Comparison of ENCODE assay signal across 8 cellular contexts in the genomic region with DNA sequence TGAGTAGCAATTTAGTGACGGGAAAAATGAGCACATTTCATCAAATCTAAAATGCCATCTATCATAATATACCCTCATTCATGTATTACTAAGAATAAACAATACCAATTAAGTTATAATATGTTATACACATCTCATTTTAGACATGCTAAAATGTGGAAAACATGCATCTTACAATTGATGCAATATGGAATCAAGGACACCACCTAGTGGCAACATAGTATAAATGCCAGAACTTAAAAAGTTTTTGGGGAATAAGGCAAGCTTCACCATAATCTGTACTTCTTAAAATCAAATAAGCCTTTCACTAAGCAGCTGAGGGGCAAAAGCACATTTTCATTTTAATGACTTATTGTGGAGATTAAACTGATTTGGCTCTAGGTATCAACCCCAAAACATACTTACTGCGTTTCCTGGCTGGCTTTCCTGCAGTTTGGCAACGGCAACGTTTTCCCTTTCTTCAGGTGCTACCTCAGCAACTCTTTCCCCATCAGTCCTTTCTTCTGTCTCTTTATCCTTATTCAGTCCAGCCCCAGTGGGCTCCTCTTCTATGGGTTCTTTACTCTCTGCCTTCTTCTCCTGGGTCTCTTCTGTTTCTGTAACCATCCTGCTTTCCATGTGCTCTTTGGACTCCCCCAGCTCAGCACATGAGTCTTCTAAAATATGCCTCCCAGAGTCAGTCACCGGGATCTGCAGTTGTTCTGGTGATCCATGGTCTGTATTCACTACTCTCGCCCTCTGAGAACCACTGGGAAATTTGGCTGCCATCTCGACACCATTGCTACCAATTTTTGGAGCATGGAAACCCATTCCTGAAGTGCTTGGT. TPM values are rescaled to one million over a fixed set of nuclear protein-coding genes. Genes with fewer than 3 reads are reported as not detected.
A peak's percentile ranks its signal among the peaks of the same experiment; 100 is the strongest.
DNase-seq lines count a peak whose midpoint lies in the region; ATAC-seq, FAIRE-seq and TF ChIP-seq lines count a peak whose summit lies in the region.

No MANE protein-coding gene starts in this region.

- H3K27ac Mint-ChIP-seq in activated T-cell treated with anti-CD3 and anti-CD28 coated beads, Interleukin-2, amount 50 U/mL, for 72 hours, result peak overlapping the region; percentile 1
- H3K27ac Mint-ChIP-seq in activated T-helper 1 cell treated with anti-CD3 and anti-CD28 coated beads, Interleukin-12 subunit alpha, Interleukin-12 subunit beta, Interleukin-2, Interleukin-4 antibody, amounts not matched to agents 30 ng/mL and 10 ng/mL and 1 ng/mL, durations not matched to agents 14 hours and 24 hours and 36 hours, result peak overlapping the region; percentile 19

- H3K4me1 ChIP-seq in kidney (ENCODE audit: control insufficient read depth in 1 of 2, insufficient read depth in 1 of 2, low read depth in 1 of 2, low read length in 2 of 2), result no peaks in the 10 kb centered on the region

- H3K36me3 ChIP-seq in kidney (ENCODE audit: control insufficient read depth in 1 of 2, insufficient read depth in 2 of 2, low read length in 2 of 2), result peaks cover 31 to 51% of the 10 kb centered on the region in 2 donors

- H3K4me3 Mint-ChIP-seq in activated T-cell treated with anti-CD3 and anti-CD28 coated beads, Interleukin-2, amount 50 U/mL, for 72 hours, result no peak overlapping the region
- H3K4me3 Mint-ChIP-seq in activated T-helper 1 cell treated with anti-CD3 and anti-CD28 coated beads, Interleukin-12 subunit alpha, Interleukin-12 subunit beta, Interleukin-2, Interleukin-4 antibody, amounts not matched to agents 30 ng/mL and 10 ng/mL and 1 ng/mL, durations not matched to agents 14 hours and 24 hours and 36 hours, result no peak overlapping the region

- H3K9me3 Mint-ChIP-seq in activated T-cell treated with anti-CD3 and anti-CD28 coated beads, Interleukin-2, amount 50 U/mL, for 72 hours, result no peaks in the 10 kb centered on the region
- no peaks in the 10 kb centered on the region for H3K9me3 Mint-ChIP-seq in activated T-helper 1 cell treated with anti-CD3 and anti-CD28 coated beads, Interleukin-12 subunit alpha, Interleukin-12 subunit beta, Interleukin-2, Interleukin-4 antibody, amounts not matched to agents 30 ng/mL and 10 ng/mL and 1 ng/mL, durations not matched to agents 14 hours and 24 hours and 36 hours

- peak; percentile 62 for TF ChIP-seq CTCF in kidney (IDR thresholded peaks at IDR 0.05; ENCODE audit: borderline replicate concordance, extremely low read depth, insufficient read depth)

- H3K9me3 ChIP-seq in kidney (ENCODE audit: control insufficient read depth in 1 of 2, low read length in 2 of 2), result no peaks in the 10 kb centered on the region

- FAIRE-seq in kidney (lab: Jason Lieb, UNC), result peak; percentile 92

- H3K4me3 ChIP-seq in kidney (ENCODE audit: low read length in 2 of 2), result no peak overlapping the region

- H3K9ac ChIP-seq in kidney (ENCODE audit: low read length in 2 of 2), result no peak overlapping the region

- ATAC-seq in activated T-cell treated with anti-CD3 and anti-CD28 coated beads, Interleukin-2, amount 50 U/mL, for 72 hours (replicated peaks in 1 of 2), result no peak

- no peak overlapping the region for H3K27ac ChIP-seq in kidney (ENCODE audit: low read depth in 2 of 2, low read length in 2 of 2)

- H3K36me3 Mint-ChIP-seq in activated T-cell treated with anti-CD3 and anti-CD28 coated beads, Interleukin-2, amount 50 U/mL, for 72 hours (ENCODE audit: insufficient read depth in 2 of 2), result peaks cover 12 to 49% of the 10 kb centered on the region in 2 donors
- peaks cover 58% of the 10 kb centered on the region for H3K36me3 Mint-ChIP-seq in activated T-helper 1 cell treated with anti-CD3 and anti-CD28 coated beads, Interleukin-12 subunit alpha, Interleukin-12 subunit beta, Interleukin-2, Interleukin-4 antibody, amounts not matched to agents 30 ng/mL and 10 ng/mL and 1 ng/mL, durations not matched to agents 14 hours and 24 hours and 36 hours (ENCODE audit: low read depth)

- intact Hi-C loops in activated T-helper 1 cell treated with anti-CD3 and anti-CD28 coated beads, Interleukin-12 subunit alpha, Interleukin-12 subunit beta, Interleukin-2, Interleukin-4 antibody, amounts not matched to agents 30 ng/mL and 10 ng/mL and 1 ng/mL, durations not matched to agents 14 hours and 24 hours and 36 hours (cut with micrococcal nuclease), result no loop called here
- intact Hi-C loops in kidney (cut with DNase I), result no loop called here

- no peak for DNase-seq in activated T-cell treated with anti-CD3 and anti-CD28 coated beads, Interleukin-2, amount 50 U/mL, for 72 hours
- no peak for DNase-seq in activated T-cell treated with anti-CD3 and anti-CD28 coated beads, Interleukin-2, amount 50 U/mL, for 48 hours
- DNase-seq in NCI-H1694 (lab: John Stamatoyannopoulos, UW) (peak; percentile 40), kidney (no peak), OCI-M2 (lab: John Stamatoyannopoulos, UW; ENCODE audit: unreplicated experiment) (no peak), kidney glomerular epithelial cell (lab: John Stamatoyannopoulos, UW) (no peak)
- no peak for DNase-seq in activated T-helper 1 cell treated with anti-CD3 and anti-CD28 coated beads, Interleukin-12 subunit alpha, Interleukin-12 subunit beta, Interleukin-2, Interleukin-4 antibody, amounts not matched to agents 30 ng/mL and 10 ng/mL and 1 ng/mL, durations not matched to agents 14 hours and 24 hours and 36 hours (ENCODE audit: low spot score)
- no peak for DNase-seq in stimulated activated CD8-positive, alpha-beta memory T cell treated with anti-CD3 and anti-CD28 coated beads, Interleukin-4, amount 100 ng/mL, for 48 hours

- peaks cover 42% of the 10 kb centered on the region for H3K4me1 Mint-ChIP-seq in activated T-cell treated with anti-CD3 and anti-CD28 coated beads, Interleukin-2, amount 50 U/mL, for 72 hours (ENCODE audit: low read depth)
- peaks cover 28% of the 10 kb centered on the region for H3K4me1 Mint-ChIP-seq in activated T-helper 1 cell treated with anti-CD3 and anti-CD28 coated beads, Interleukin-12 subunit alpha, Interleukin-12 subunit beta, Interleukin-2, Interleukin-4 antibody, amounts not matched to agents 30 ng/mL and 10 ng/mL and 1 ng/mL, durations not matched to agents 14 hours and 24 hours and 36 hours (ENCODE audit: low read depth)

- no peaks in the 10 kb centered on the region for H3K27me3 Mint-ChIP-seq in activated T-cell treated with anti-CD3 and anti-CD28 coated beads, Interleukin-2, amount 50 U/mL, for 72 hours (ENCODE audit: low read depth)
- H3K27me3 Mint-ChIP-seq in activated T-helper 1 cell treated with anti-CD3 and anti-CD28 coated beads, Interleukin-12 subunit alpha, Interleukin-12 subunit beta, Interleukin-2, Interleukin-4 antibody, amounts not matched to agents 30 ng/mL and 10 ng/mL and 1 ng/mL, durations not matched to agents 14 hours and 24 hours and 36 hours (ENCODE audit: insufficient read depth), result no peaks in the 10 kb centered on the region

RNA-seq across cellular contexts. Expression of gene SDE2, which starts 11.4 kb away (rescaled TPM):
- total RNA-seq in activated T-cell treated with anti-CD3 and anti-CD28 coated beads, Interleukin-2, amount 50 U/mL, for 72 hours, result 10 to 100 TPM; 21.5 to 24.0 TPM
- total RNA-seq in activated T-helper 1 cell treated with anti-CD3 and anti-CD28 coated beads, Interleukin-12 subunit alpha, Interleukin-12 subunit beta, Interleukin-2, Interleukin-4 antibody, amounts not matched to agents 30 ng/mL and 10 ng/mL and 1 ng/mL, durations not matched to agents 14 hours and 24 hours and 36 hours, result 28.2 and 28.4 TPM in 2 replicates
- 19.2 TPM for total RNA-seq in kidney
- polyA plus RNA-seq in kidney (ENCODE audit: insufficient read depth, low read depth, low replicate concordance), result 3.4 TPM

RNA-seq across cellular contexts. Expression of gene LEFTY2, which starts 46.7 kb away (rescaled TPM):
- not detected for total RNA-seq in activated T-cell treated with anti-CD3 and anti-CD28 coated beads, Interleukin-2, amount 50 U/mL, for 72 hours
- not detected in 2 replicates for total RNA-seq in activated T-helper 1 cell treated with anti-CD3 and anti-CD28 coated beads, Interleukin-12 subunit alpha, Interleukin-12 subunit beta, Interleukin-2, Interleukin-4 antibody, amounts not matched to agents 30 ng/mL and 10 ng/mL and 1 ng/mL, durations not matched to agents 14 hours and 24 hours and 36 hours
- total RNA-seq in kidney, result 0.13 TPM
- polyA plus RNA-seq in kidney (ENCODE audit: insufficient read depth, low read depth, low replicate concordance), result 0.28 TPM
